Comparison of ENCODE assay signal across 17 cellular contexts in genomic region chr2:86649119-86649947, GRCh38. TPM values are rescaled to one million over a fixed set of nuclear protein-coding genes. Genes with fewer than 3 reads are reported as not detected.
DNase-seq lines count a peak whose midpoint lies in the region; ATAC-seq, FAIRE-seq and TF ChIP-seq lines count a peak whose summit lies in the region.
"Had no signal": no experiment of that assay in that cellular context is flagged by ENCODE, and none has a peak within 500 bp of the region (broad histone marks: within the 10 kb centered on the region; RNA-seq: fewer than 3 reads in every experiment).

No MANE protein-coding gene starts in this region.

- no peaks in the 10 kb centered on the region for H3K27me3 ChIP-seq in muscle layer of duodenum (ENCODE audit: low read depth, low read length)
- H3K27me3 ChIP-seq in BE2C = no peaks in the 10 kb centered on the region
- H3K27me3 ChIP-seq in ascending aorta = no peaks in the 10 kb centered on the region
- H3K27me3 ChIP-seq: SJSA1 had no signal

- DNase-seq in Caki2 (ENCODE audit: low read depth) (peak; percentile 52), left colon (no peak), CD1c-positive myeloid dendritic cell (ENCODE audit: extremely low spot score) (no peak), BE2C (no peak), ascending aorta (ENCODE audit: low spot score in 2 of 2) (no peak)
- DNase-seq: COR-L47, H9, Kasumi-1, NCI-H1105, NCI-H1694, NCI-H510A, NCI-H774, PC-3 had no signal

- peak; percentile 100 for ATAC-seq in left colon
- ATAC-seq in GM19455 (IDR thresholded peaks at IDR 0.05; ENCODE audit: unreplicated experiment) = no peak
- ATAC-seq: PC-3 had no signal

- peak; percentile 88 for FAIRE-seq in colon (lab: Jason Lieb, UNC)

- in situ Hi-C loops in Caki2 (cut with HindIII; ENCODE audit: low pct_unique_long_range_greater_than_20kb, low sequenced_read_pairs) = no loop called here

- intact Hi-C loops in left colon (cut with DNase I, micrococcal nuclease) = no loop called here
- intact Hi-C loops in ascending aorta (cut with DNase I) = no loop called here

- H3K4me3 ChIP-seq in muscle layer of duodenum (ENCODE audit: low read depth in 1 of 2, low read length in 2 of 2) = no peak overlapping the region
- H3K4me3 ChIP-seq in BE2C (ENCODE audit: low read depth, low read length) = no peak overlapping the region
- no peak overlapping the region for H3K4me3 ChIP-seq in ascending aorta
- H3K4me3 ChIP-seq: SJSA1 had no signal

- H3K4me1 ChIP-seq in muscle layer of duodenum (ENCODE audit: control insufficient read depth in 1 of 2, insufficient read depth in 2 of 2, low read length in 2 of 2) (no peaks in the 10 kb centered on the region), BE2C (no peaks in the 10 kb centered on the region), ascending aorta (no peaks in the 10 kb centered on the region)
- H3K4me1 ChIP-seq: SJSA1 had no signal

- H3K36me3 ChIP-seq in muscle layer of duodenum (ENCODE audit: control insufficient read depth in 1 of 2, insufficient read depth in 2 of 2, low read length in 2 of 2) (no peaks in the 10 kb centered on the region), BE2C (no peaks in the 10 kb centered on the region), ascending aorta (no peaks in the 10 kb centered on the region)
- H3K36me3 ChIP-seq: SJSA1 had no signal

- H3K27ac ChIP-seq in muscle layer of duodenum (ENCODE audit: low read length) (peak overlapping the region; percentile 72), ascending aorta (no peak overlapping the region)
- H3K27ac ChIP-seq: SJSA1 had no signal

- peaks cover 5 to 8% of the 10 kb centered on the region in 2 donors for H3K9me3 ChIP-seq in muscle layer of duodenum (ENCODE audit: control insufficient read depth in 1 of 2, low read length in 2 of 2)
- H3K9me3 ChIP-seq in BE2C = no peaks in the 10 kb centered on the region
- H3K9me3 ChIP-seq in ascending aorta = peaks cover 4 to 22% of the 10 kb centered on the region in 2 donors
- H3K9me3 ChIP-seq: SJSA1 had no signal

- TF ChIP-seq CTCF in BE2C (IDR thresholded peaks at IDR 0.05; ENCODE audit: low read depth, low read length) (no peak), ascending aorta (IDR thresholded peaks at IDR 0.05) (no peak)

RNA-seq across cellular contexts. Expression of gene RNF103, which starts 25.7 kb away (rescaled TPM):
- 16.7 and 20.6 TPM in 2 replicates for total RNA-seq in Caki2 (2014; rRNA removed; shearing (Covaris generic); ENCODE audit: low replicate concordance)
- 10 to 100 TPM; 72.3 to 74.2 TPM for total RNA-seq in left colon
- polyA plus RNA-seq in BE2C (2012; ENCODE audit: insufficient read depth, insufficient read length, low read depth) = 5.5 TPM
- 20.5 TPM for total RNA-seq in ascending aorta
